9 cellular contexts compared by ENCODE assay signal in genomic region chr10:58952747-58953466, GRCh38.
DNase-seq lines count a peak whose midpoint lies in the region; ATAC-seq, FAIRE-seq and TF ChIP-seq lines count a peak whose summit lies in the region.
"Had no signal": no experiment of that assay in that cellular context is flagged by ENCODE, and none has a peak within 500 bp of the region (broad histone marks: within the 10 kb centered on the region; RNA-seq: fewer than 3 reads in every experiment).

No MANE protein-coding gene starts in this region.

- CTCF ChIA-PET in AG04449 (lab: Yijun Ruan, JAX) = interaction anchor here (0.6 to 3.4 kb wide), 38 partner anchors 8 to 673 kb away, joined by 3 to 26 read pairs (median 4); no protein-coding TSS in a partner anchor

- H3K27ac ChIP-seq in thoracic aorta = no peak overlapping the region

- peaks cover 0 to 33% of the 10 kb centered on the region in 2 donors for H3K4me1 ChIP-seq in thoracic aorta (ENCODE audit: control insufficient read depth in 1 of 2, low read depth in 2 of 2)

- H3K4me3 ChIP-seq in AG04449 (ENCODE audit: low read depth, low read length) (no peak overlapping the region), GM12875 (ENCODE audit: low read depth, low read length) (no peak overlapping the region), bronchial epithelial cell (ENCODE audit: low read depth, low read length) (no peak overlapping the region), thoracic aorta (no peak overlapping the region)

- POLR2A ChIA-PET in AG04449 (lab: Yijun Ruan, JAX) = interaction anchor here (0.7 kb wide), 1 partner anchor 147 kb away, joined by 3 read pairs; no protein-coding TSS in a partner anchor

- ATAC-seq in HG02763 (IDR thresholded peaks at IDR 0.05; ENCODE audit: unreplicated experiment) = peak; percentile 72
- peak; percentile 51 for ATAC-seq in thoracic aorta (ENCODE audit: insufficient number of reproducible peaks, low FRiP score, low read depth)

- FAIRE-seq in bronchial epithelial cell (lab: Jason Lieb, UNC) = no peak

- DNase-seq in AG04449 (ENCODE audit: low read depth, low spot score) (no peak), NCI-H2029 treated with DMSO at 0.1 percent for 48 hours (lab: John Stamatoyannopoulos, UW) (peak; percentile 8), bronchial epithelial cell (ENCODE audit: low read depth) (peak; percentile 49), left kidney (ENCODE audit: low read depth, low spot score) (peak; percentile 72), thoracic aorta (ENCODE audit: low spot score) (peak; percentile 9), NCI-H226 (no peak)
- DNase-seq: naive B cell had no signal

- TF ChIP-seq CTCF in AG04449 (IDR thresholded peaks at IDR 0.05; ENCODE audit: insufficient read depth, low read length, missing control alignments) = peak; percentile 63
- TF ChIP-seq CTCF in GM12875 (IDR thresholded peaks at IDR 0.05; ENCODE audit: borderline replicate concordance, insufficient read depth, low read depth, low read length) = peak; percentile 57
- peak; percentile 61 for TF ChIP-seq CTCF in bronchial epithelial cell (IDR thresholded peaks at IDR 0.05; ENCODE audit: insufficient read depth, low read length, severe bottlenecking)
- TF ChIP-seq CTCF in thoracic aorta (IDR thresholded peaks at IDR 0.05) = peak; percentile 81

- no peaks in the 10 kb centered on the region for H3K9me3 ChIP-seq in thoracic aorta

- no peaks in the 10 kb centered on the region for H3K36me3 ChIP-seq in bronchial epithelial cell (ENCODE audit: control insufficient read depth, insufficient read depth, low read length)
- H3K36me3 ChIP-seq in thoracic aorta = no peaks in the 10 kb centered on the region

- H3K27me3 ChIP-seq in bronchial epithelial cell (ENCODE audit: control insufficient read depth, insufficient read depth, low read length) = peaks cover 3% of the 10 kb centered on the region
- H3K27me3 ChIP-seq in thoracic aorta (replicated peaks; ENCODE audit: insufficient read depth) = no peaks in the 10 kb centered on the region

Comparison
In these comparisons a context has a peak if more than half of its experiments do, and no peak if none do; other contexts are left out.
1. DNase-seq: peak in NCI-H2029 treated with DMSO at 0.1 percent for 48 hours (single experiment), bronchial epithelial cell (single experiment), left kidney (single experiment) and thoracic aorta (single experiment); none in AG04449 (single experiment) and NCI-H226 (single experiment).
2. Peak in every context shown above with its lines, with median percentiles within 50 percentile points of each other: CTCF ChIP-seq.